8 cellular contexts compared by ENCODE assay signal in the genomic region with DNA sequence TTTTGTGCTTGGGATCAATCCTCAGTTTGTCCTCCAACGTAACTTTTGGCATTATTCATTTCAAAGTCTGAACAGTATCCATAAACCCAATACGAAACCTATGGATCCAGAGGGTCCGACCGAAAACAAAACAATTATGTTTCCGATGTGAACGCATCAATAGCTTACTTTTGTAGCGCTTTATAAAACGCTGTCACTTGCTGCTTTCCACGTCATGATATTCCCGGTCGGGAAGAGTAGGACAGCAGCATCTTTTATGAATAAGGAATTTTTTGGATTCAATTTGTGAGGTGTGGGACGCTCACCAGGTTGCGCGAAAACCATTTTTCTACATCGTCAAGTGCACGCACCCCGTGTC.
DNase-seq lines count a peak whose midpoint lies in the region; ATAC-seq, FAIRE-seq and TF ChIP-seq lines count a peak whose summit lies in the region.

No MANE protein-coding gene starts in this region.

- no peak for TF ChIP-seq CTCF in HCT116 (IDR thresholded peaks at IDR 0.05 in 2 of 3, conservative IDR thresholded peaks at IDR 0.05 in 1 of 3; ENCODE audit: borderline replicate concordance in 1 of 3, insufficient read depth in 1 of 3, low read depth in 2 of 3, low read length in 2 of 3)
- TF ChIP-seq CTCF in foreskin fibroblast (IDR thresholded peaks at IDR 0.05; ENCODE audit: low read depth, low read length) = no peak

- H3K27ac ChIP-seq in HCT116 (ENCODE audit: low read depth, low read length) = peak overlapping the region; percentile 46; the same call in 1 of the 2 replicates
- H3K27ac ChIP-seq in skeletal muscle tissue (ENCODE audit: low read depth, low read length) = no peak overlapping the region

- peaks cover 38% of the 10 kb centered on the region for H3K79me2 ChIP-seq in HCT116 (ENCODE audit: insufficient read depth, low read length)

- H3K4me3 ChIP-seq in HCT116 (replicated peaks in 1 of 2; ENCODE audit: low read depth in 1 of 2, low read length in 2 of 2) = peak overlapping the region; percentile 64 to 88
- H3K4me3 ChIP-seq in foreskin fibroblast (ENCODE audit: low read depth in 1 of 2, low read length in 2 of 2) = peak overlapping the region; percentile 70 to 92
- peak overlapping the region; percentile 76 to 93 (median 78) for H3K4me3 ChIP-seq in skeletal muscle tissue (ENCODE audit: low read length in 3 of 3)

- H3K4me1 ChIP-seq in HCT116 (ENCODE audit: control insufficient read depth in 1 of 2, insufficient read depth in 2 of 2, low read length in 2 of 2) = peaks cover 4 to 10% of the 10 kb centered on the region in 2 experiments; a peak in 1 of 4 replicates
- H3K4me1 ChIP-seq in skeletal muscle tissue (ENCODE audit: control insufficient read depth in 3 of 3, insufficient read depth in 3 of 3, low read length in 3 of 3) = peaks cover 9 to 12% (median 12%) of the 10 kb centered on the region in 3 donors

- no peaks in the 10 kb centered on the region for H3K9me3 ChIP-seq in HCT116 (ENCODE audit: control insufficient read depth in 1 of 2, insufficient read depth in 1 of 2, low read depth in 1 of 2, low read length in 2 of 2)
- H3K9me3 ChIP-seq in skeletal muscle tissue (ENCODE audit: control insufficient read depth in 3 of 3, low read length in 3 of 3) = no peaks in the 10 kb centered on the region

- RAD21 ChIA-PET in HCT116 (lab: Charles Lee; ENCODE audit: low non-redundant PET in 1 of 2, low total read pairs in 2 of 2, uncharacterized antibody in 2 of 2, unreplicated experiment in 2 of 2) = no interaction called here

- no peaks in the 10 kb centered on the region for H4K20me1 ChIP-seq in HCT116 (ENCODE audit: insufficient read depth)

- peak overlapping the region; percentile 79 for H3K4me2 ChIP-seq in HCT116 (ENCODE audit: low read length)

- ATAC-seq in HCT116 = peak; percentile 7; the same call in 1 of the 2 replicates

- no peak for TF ChIP-seq POLR2A in HCT116 (IDR thresholded peaks at IDR 0.05; ENCODE audit: borderline replicate concordance, extremely low read depth, insufficient read depth, insufficient read length)

- intact Hi-C loops in HCT116 (cut with micrococcal nuclease) = no loop called here

- FAIRE-seq in GM19239 (lab: Jason Lieb, UNC) = no peak

- DNase-seq in HCT116 (ENCODE audit: low read depth, low spot score) = no peak
- DNase-seq in SW480 (ENCODE audit: low spot score) = peak; percentile 3
- DNase-seq in foreskin fibroblast = peak; percentile 6 to 37
- DNase-seq in occipital lobe (lab: John Stamatoyannopoulos, UW) = no peak
- DNase-seq in GM19239 (ENCODE audit: insufficient read length, low spot score) = no peak
- no peak for DNase-seq in NCI-H2107 treated with DMSO at 0.1 percent for 48 hours (lab: John Stamatoyannopoulos, UW; ENCODE audit: unreplicated experiment)
- no peak for DNase-seq in stimulated activated CD4-positive, alpha-beta T cell treated with anti-CD3 and anti-CD28 coated beads, Interleukin-4, amount 100 ng/mL, for 1 hour

- BruUV-seq in HCT116 (replicated peaks; lab: Mats Ljungman, UMichigan) = no TSS peak

- peak overlapping the region; percentile 76 for H3K9ac ChIP-seq in HCT116 (ENCODE audit: low read length)
- H3K9ac ChIP-seq in skeletal muscle tissue (ENCODE audit: low read depth in 1 of 3, low read length in 3 of 3) = peak overlapping the region; percentile 78 to 84 (median 82)

- CTCF ChIA-PET in HCT116 (lab: Charles Lee) = no interaction called here

- POLR2A ChIA-PET in HCT116 (lab: Charles Lee) = interaction anchor here (0.6 kb wide), 1 partner anchor 161 kb away, joined by 4 read pairs; no protein-coding TSS in a partner anchor

- H3K9me2 ChIP-seq in HCT116 (ENCODE audit: insufficient read depth) = no peaks in the 10 kb centered on the region

- H3K36me3 ChIP-seq in HCT116 (ENCODE audit: control insufficient read depth in 1 of 2, insufficient read depth in 2 of 2, low read length in 2 of 2) (no peaks in the 10 kb centered on the region), skeletal muscle tissue (ENCODE audit: control insufficient read depth in 3 of 3, insufficient read depth in 3 of 3, low read length in 3 of 3) (no peaks in the 10 kb centered on the region)

- TF ChIP-seq RAD21 in HCT116 (IDR thresholded peaks at IDR 0.05; ENCODE audit: low read depth) = no peak

- H3K27me3 ChIP-seq in HCT116 (ENCODE audit: insufficient read depth, low read length) (no peaks in the 10 kb centered on the region), skeletal muscle tissue (ENCODE audit: control insufficient read depth in 3 of 3, insufficient read depth in 3 of 3, low read length in 3 of 3) (no peaks in the 10 kb centered on the region)

- H2AFZ ChIP-seq in HCT116 (ENCODE audit: low read depth, low read length, poor library complexity, severe bottlenecking) = no peak overlapping the region

TF ChIP-seq in HCT116, 20 proteins besides CTCF, POLR2A, EP300 and RAD21:
- TF ChIP-seq, protein P1, sequence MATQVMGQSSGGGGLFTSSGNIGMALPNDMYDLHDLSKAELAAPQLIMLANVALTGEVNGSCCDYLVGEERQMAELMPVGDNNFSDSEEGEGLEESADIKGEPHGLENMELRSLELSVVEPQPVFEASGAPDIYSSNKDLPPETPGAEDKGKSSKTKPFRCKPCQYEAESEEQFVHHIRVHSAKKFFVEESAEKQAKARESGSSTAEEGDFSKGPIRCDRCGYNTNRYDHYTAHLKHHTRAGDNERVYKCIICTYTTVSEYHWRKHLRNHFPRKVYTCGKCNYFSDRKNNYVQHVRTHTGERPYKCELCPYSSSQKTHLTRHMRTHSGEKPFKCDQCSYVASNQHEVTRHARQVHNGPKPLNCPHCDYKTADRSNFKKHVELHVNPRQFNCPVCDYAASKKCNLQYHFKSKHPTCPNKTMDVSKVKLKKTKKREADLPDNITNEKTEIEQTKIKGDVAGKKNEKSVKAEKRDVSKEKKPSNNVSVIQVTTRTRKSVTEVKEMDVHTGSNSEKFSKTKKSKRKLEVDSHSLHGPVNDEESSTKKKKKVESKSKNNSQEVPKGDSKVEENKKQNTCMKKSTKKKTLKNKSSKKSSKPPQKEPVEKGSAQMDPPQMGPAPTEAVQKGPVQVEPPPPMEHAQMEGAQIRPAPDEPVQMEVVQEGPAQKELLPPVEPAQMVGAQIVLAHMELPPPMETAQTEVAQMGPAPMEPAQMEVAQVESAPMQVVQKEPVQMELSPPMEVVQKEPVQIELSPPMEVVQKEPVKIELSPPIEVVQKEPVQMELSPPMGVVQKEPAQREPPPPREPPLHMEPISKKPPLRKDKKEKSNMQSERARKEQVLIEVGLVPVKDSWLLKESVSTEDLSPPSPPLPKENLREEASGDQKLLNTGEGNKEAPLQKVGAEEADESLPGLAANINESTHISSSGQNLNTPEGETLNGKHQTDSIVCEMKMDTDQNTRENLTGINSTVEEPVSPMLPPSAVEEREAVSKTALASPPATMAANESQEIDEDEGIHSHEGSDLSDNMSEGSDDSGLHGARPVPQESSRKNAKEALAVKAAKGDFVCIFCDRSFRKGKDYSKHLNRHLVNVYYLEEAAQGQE (IDR thresholded peaks at IDR 0.05; ENCODE audit: low read depth) = no peak
- TF ChIP-seq SRF (IDR thresholded peaks at IDR 0.05; ENCODE audit: low read depth) = no peak
- no peak for TF ChIP-seq CEBPB (IDR thresholded peaks at IDR 0.05; ENCODE audit: low read depth)
- TF ChIP-seq JUND (IDR thresholded peaks at IDR 0.05) = no peak

Comparison
In these comparisons a context has a peak if more than half of its experiments do, and no peak if none do; other contexts are left out.
1. DNase-seq: peak in SW480 (single experiment) and foreskin fibroblast (2 of 2); none in HCT116 (single experiment), occipital lobe (single experiment), GM19239 (single experiment), NCI-H2107 treated with DMSO at 0.1 percent for 48 hours (single experiment) and stimulated activated CD4-positive, alpha-beta T cell treated with anti-CD3 and anti-CD28 coated beads, Interleukin-4, amount 100 ng/mL, for 1 hour (single experiment).
2. Peak in every context shown above with its lines, with median percentiles within 50 percentile points of each other: H3K4me3 ChIP-seq.